32 cellular contexts compared by ENCODE assay signal in the genomic region with DNA sequence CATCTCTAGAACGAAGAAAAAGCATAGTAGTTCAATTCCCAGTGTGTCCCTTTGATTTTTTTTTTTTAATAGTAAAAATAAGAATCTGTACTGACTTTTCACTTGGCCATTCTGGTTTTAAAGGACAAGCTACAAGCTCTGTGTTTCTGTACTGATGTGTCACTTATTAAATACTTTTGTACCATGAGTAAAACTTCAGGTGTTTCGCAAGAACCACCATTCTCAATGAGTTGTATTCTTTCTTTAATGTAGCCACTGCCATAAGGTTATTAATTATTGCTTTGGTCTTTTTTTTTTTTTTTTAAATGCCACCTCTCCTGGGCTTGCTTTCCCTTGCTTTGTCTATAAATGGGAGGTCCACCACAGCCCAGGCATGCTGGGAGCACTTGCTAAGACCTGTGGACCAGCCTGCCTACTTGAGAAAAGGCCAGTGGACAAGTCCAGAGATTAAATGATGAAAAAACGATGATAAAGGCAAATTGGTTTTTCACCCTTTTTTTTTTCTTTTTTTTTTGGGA. TPM values are rescaled to one million over a fixed set of nuclear protein-coding genes. Genes with fewer than 3 reads are reported as not detected.
DNase-seq lines count a peak whose midpoint lies in the region; ATAC-seq, FAIRE-seq and TF ChIP-seq lines count a peak whose summit lies in the region.
"Had no signal": no experiment of that assay in that cellular context is flagged by ENCODE, and none has a peak within 500 bp of the region (broad histone marks: within the 10 kb centered on the region; RNA-seq: fewer than 3 reads in every experiment).

No MANE protein-coding gene starts in this region.

- H3K27ac Mint-ChIP-seq in activated CD4-positive, alpha-beta memory T cell treated with anti-CD3 and anti-CD28 coated beads for 36 hours: no peak overlapping the region
- H3K27ac Mint-ChIP-seq in activated CD4-positive, alpha-beta T cell treated with anti-CD3 and anti-CD28 coated beads for 36 hours: no peak overlapping the region
- H3K27ac Mint-ChIP-seq: activated naive CD8-positive, alpha-beta T cell treated with anti-CD3 and anti-CD28 coated beads for 36 hours; dendritic cell treated with granulocyte-macrophage colony-stimulating factor and Interleukin-4, amounts not matched to agents 40 ng/mL and 50 ng/mL, for 4 days; mesothelial cell of epicardium; stimulated activated naive CD8-positive, alpha-beta T cell treated with anti-CD3 and anti-CD28 coated beads, Interleukin-15, Interleukin-2, amounts not matched to agents 100 ng/mL and 50 ng/mL, for 24 hours; T-helper 1 cell treated with Interleukin-12 subunit alpha and Interleukin-12 subunit beta and Interleukin-4 antibody, amounts not matched to agents 30 μg/mL and 1 μg/mL, for 36 hours had no signal

- ATAC-seq in IMR-90 (ENCODE audit: low read depth): no peak
- ATAC-seq in HG03457 (IDR thresholded peaks at IDR 0.05; ENCODE audit: unreplicated experiment): no peak
- no peak for ATAC-seq in activated CD4-positive, alpha-beta T cell treated with anti-CD3 and anti-CD28 coated beads for 36 hours
- ATAC-seq: left cardiac atrium; naive thymus-derived CD4-positive, alpha-beta T cell had no signal

- H2BK120ac ChIP-seq in IMR-90 (ENCODE audit: low read depth, low read length): no peak overlapping the region

- no peaks in the 10 kb centered on the region for H3K27me3 Mint-ChIP-seq in activated CD4-positive, alpha-beta memory T cell treated with anti-CD3 and anti-CD28 coated beads for 36 hours
- H3K27me3 Mint-ChIP-seq in activated CD4-positive, alpha-beta T cell treated with anti-CD3 and anti-CD28 coated beads for 36 hours: no peaks in the 10 kb centered on the region
- H3K27me3 Mint-ChIP-seq: activated naive CD8-positive, alpha-beta T cell treated with anti-CD3 and anti-CD28 coated beads for 36 hours; dendritic cell treated with granulocyte-macrophage colony-stimulating factor and Interleukin-4, amounts not matched to agents 40 ng/mL and 50 ng/mL, for 4 days; naive thymus-derived CD4-positive, alpha-beta T cell; stimulated activated naive CD8-positive, alpha-beta T cell treated with anti-CD3 and anti-CD28 coated beads, Interleukin-15, Interleukin-2, amounts not matched to agents 100 ng/mL and 50 ng/mL, for 24 hours had no signal

- H3K23ac ChIP-seq in IMR-90 (ENCODE audit: low read depth, low read length): no peak overlapping the region

- dilution Hi-C loops in IMR-90 (cut with HindIII; ENCODE audit: low sequenced_read_pairs, unreplicated experiment): no loop called here

- H3K9me3 ChIP-seq in IMR-90 (ENCODE audit: control insufficient read depth, insufficient read depth, low read length) (no peaks in the 10 kb centered on the region), small intestine (ENCODE audit: control insufficient read depth, low read depth) (no peaks in the 10 kb centered on the region)
- H3K9me3 ChIP-seq: ascending aorta, prostate gland had no signal

- 100% methylated on average over 1 of the region's 3 CpGs; no CpG with 5 or more reads in 1 of the 2 experiments for WGBS in IMR-90 (ENCODE audit: extremely low coverage in 2 of 2, insufficient read length in 1 of 2), 2 experiments
- 67 to 84% (median 81%) methylated on average over 3 of the region's 3 CpGs for WGBS in small intestine, 3 donors

- no peaks in the 10 kb centered on the region for H3K9me3 Mint-ChIP-seq in activated CD4-positive, alpha-beta memory T cell treated with anti-CD3 and anti-CD28 coated beads for 36 hours
- no peaks in the 10 kb centered on the region for H3K9me3 Mint-ChIP-seq in activated CD4-positive, alpha-beta T cell treated with anti-CD3 and anti-CD28 coated beads for 36 hours (ENCODE audit: low read depth)
- H3K9me3 Mint-ChIP-seq: activated naive CD8-positive, alpha-beta T cell treated with anti-CD3 and anti-CD28 coated beads for 36 hours; dendritic cell treated with granulocyte-macrophage colony-stimulating factor and Interleukin-4, amounts not matched to agents 40 ng/mL and 50 ng/mL, for 4 days; mesothelial cell of epicardium; stimulated activated naive CD8-positive, alpha-beta T cell treated with anti-CD3 and anti-CD28 coated beads, Interleukin-15, Interleukin-2, amounts not matched to agents 100 ng/mL and 50 ng/mL, for 24 hours; T-helper 1 cell treated with Interleukin-12 subunit alpha and Interleukin-12 subunit beta and Interleukin-4 antibody, amounts not matched to agents 30 μg/mL and 1 μg/mL, for 36 hours had no signal

- no peak for DNase-seq in IMR-90
- DNase-seq in epithelial cell of esophagus (ENCODE audit: low read depth): peak; percentile 73
- DNase-seq in kidney tubule cell (ENCODE audit: low spot score): peak; percentile 79
- peak; percentile 52 for DNase-seq in small intestine
- DNase-seq in activated CD4-positive, alpha-beta memory T cell treated with anti-CD3 and anti-CD28 coated beads for 36 hours: no peak
- no peak for DNase-seq in activated CD4-positive, alpha-beta T cell treated with anti-CD3 and anti-CD28 coated beads for 36 hours
- DNase-seq: activated CD4-positive, CD25-positive, alpha-beta regulatory T cell treated with anti-CD3 and anti-CD28 coated beads, Interleukin-2, amount 50 U/mL, for 72 hours; activated effector memory CD4-positive, alpha-beta T cell treated with Interleukin-2 at 50 U/mL for 16 hours; activated naive CD8-positive, alpha-beta T cell treated with anti-CD3 and anti-CD28 coated beads for 36 hours; central memory CD4-positive, alpha-beta T cell; COR-L47; DMS79; GF-D8; H7; KG1; left cardiac atrium; MM.1S; NCI-H1417 treated with DMSO at 0.1 percent for 48 hours; NCI-H774 had no signal

- no peak overlapping the region for H3K18ac ChIP-seq in IMR-90 (ENCODE audit: low read depth, low read length)

- no peaks in the 10 kb centered on the region; the same call in 1 of the 2 replicates for H4K20me1 ChIP-seq in IMR-90 (ENCODE audit: insufficient read depth, low read length)
- H4K20me1 ChIP-seq: BLaER1 had no signal

- no peak overlapping the region for H3K9ac ChIP-seq in IMR-90 (ENCODE audit: low read depth, low read length)
- H3K9ac ChIP-seq: BLaER1 had no signal

- H3K4me1 ChIP-seq in IMR-90 (ENCODE audit: control insufficient read depth, insufficient read depth, low read length) (no peaks in the 10 kb centered on the region), small intestine (ENCODE audit: control insufficient read depth in 2 of 2, insufficient read depth in 1 of 2, low read depth in 1 of 2, low read length in 1 of 2) (no peaks in the 10 kb centered on the region)
- H3K4me1 ChIP-seq: ascending aorta, BLaER1, prostate gland had no signal

- no peak overlapping the region for H4K91ac ChIP-seq in IMR-90 (ENCODE audit: insufficient read depth, low read depth, low read length)

- H3K4me1 Mint-ChIP-seq in activated CD4-positive, alpha-beta memory T cell treated with anti-CD3 and anti-CD28 coated beads for 36 hours (ENCODE audit: low read depth): peaks cover 2% of the 10 kb centered on the region
- H3K4me1 Mint-ChIP-seq in activated CD4-positive, alpha-beta T cell treated with anti-CD3 and anti-CD28 coated beads for 36 hours: no peaks in the 10 kb centered on the region
- H3K4me1 Mint-ChIP-seq: activated naive CD8-positive, alpha-beta T cell treated with anti-CD3 and anti-CD28 coated beads for 36 hours; mesothelial cell of epicardium had no signal

- POLR2A ChIA-PET in IMR-90 (lab: Charles Lee; ENCODE audit: unreplicated experiment): no interaction called here
- POLR2A ChIA-PET in activated CD4-positive, alpha-beta memory T cell treated with anti-CD3 and anti-CD28 coated beads for 36 hours (lab: Charles Lee): no interaction called here
- POLR2A ChIA-PET in activated CD4-positive, alpha-beta T cell treated with anti-CD3 and anti-CD28 coated beads for 36 hours (lab: Charles Lee): no interaction called here

- H2BK15ac ChIP-seq in IMR-90 (ENCODE audit: low read depth, low read length): no peak overlapping the region

- H3K36me3 ChIP-seq in IMR-90 (ENCODE audit: control insufficient read depth, insufficient read depth, low read length): peaks cover 42% of the 10 kb centered on the region
- peaks cover 19 to 39% of the 10 kb centered on the region in 2 donors for H3K36me3 ChIP-seq in small intestine (ENCODE audit: control insufficient read depth in 2 of 2, insufficient read depth in 2 of 2, low read length in 2 of 2)

- CTCF ChIA-PET in IMR-90 (lab: Yijun Ruan, JAX): no interaction called here
- CTCF ChIA-PET in activated CD4-positive, alpha-beta memory T cell treated with anti-CD3 and anti-CD28 coated beads for 36 hours (lab: Charles Lee): no interaction called here
- CTCF ChIA-PET in activated CD4-positive, alpha-beta T cell treated with anti-CD3 and anti-CD28 coated beads for 36 hours (lab: Charles Lee): no interaction called here

- H2BK20ac ChIP-seq in IMR-90 (ENCODE audit: low read depth, low read length): no peak overlapping the region

- FAIRE-seq in small intestine (lab: Jason Lieb, UNC): no peak
- FAIRE-seq: GM19239 had no signal

- H3K27me3 ChIP-seq in IMR-90 (ENCODE audit: control insufficient read depth, insufficient read depth, low read length) (no peaks in the 10 kb centered on the region), small intestine (ENCODE audit: control insufficient read depth in 2 of 2, insufficient read depth in 2 of 2, low read length in 2 of 2) (no peaks in the 10 kb centered on the region)
- H3K27me3 ChIP-seq: ascending aorta, BLaER1 had no signal

- H2AFZ ChIP-seq in IMR-90 (replicated peaks; ENCODE audit: low read length, poor library complexity): no peak overlapping the region

- H3K4me2 ChIP-seq in IMR-90 (ENCODE audit: low read depth, low read length): no peak overlapping the region
- H3K4me2 ChIP-seq: BLaER1 had no signal

- H3K4me3 ChIP-seq in IMR-90 (ENCODE audit: insufficient read depth, low read depth, low read length): no peak overlapping the region
- no peak overlapping the region for H3K4me3 ChIP-seq in epithelial cell of esophagus (ENCODE audit: low read length)
- H3K4me3 ChIP-seq in small intestine (ENCODE audit: low read depth in 1 of 2, low read length in 2 of 2): no peak overlapping the region
- H3K4me3 ChIP-seq: ascending aorta, BLaER1, prostate gland, SK-N-MC, skin epidermis had no signal

- H3K4me3 Mint-ChIP-seq in activated CD4-positive, alpha-beta memory T cell treated with anti-CD3 and anti-CD28 coated beads for 36 hours: no peak overlapping the region
- H3K4me3 Mint-ChIP-seq in activated CD4-positive, alpha-beta T cell treated with anti-CD3 and anti-CD28 coated beads for 36 hours: no peak overlapping the region
- H3K4me3 Mint-ChIP-seq: activated naive CD8-positive, alpha-beta T cell treated with anti-CD3 and anti-CD28 coated beads for 36 hours; dendritic cell treated with granulocyte-macrophage colony-stimulating factor and Interleukin-4, amounts not matched to agents 40 ng/mL and 50 ng/mL, for 4 days; mesothelial cell of epicardium; naive thymus-derived CD4-positive, alpha-beta T cell; stimulated activated naive CD8-positive, alpha-beta T cell treated with anti-CD3 and anti-CD28 coated beads, Interleukin-15, Interleukin-2, amounts not matched to agents 100 ng/mL and 50 ng/mL, for 24 hours; T-helper 1 cell treated with Interleukin-12 subunit alpha and Interleukin-12 subunit beta and Interleukin-4 antibody, amounts not matched to agents 30 μg/mL and 1 μg/mL, for 36 hours had no signal

- H2AK9ac ChIP-seq in IMR-90 (replicated peaks; ENCODE audit: low read depth, low read length, poor library complexity): no peak overlapping the region

- no peak overlapping the region for H2AK5ac ChIP-seq in IMR-90 (ENCODE audit: low read depth, low read length)

- H3K79me1 ChIP-seq in IMR-90 (ENCODE audit: low read depth in 1 of 2, low read length in 2 of 2): peaks cover 0 to 3% of the 10 kb centered on the region in 2 experiments; a peak in 1 of 4 replicates

- in situ Hi-C loops in IMR-90 (cut with MboI; ENCODE audit: low sequenced_read_pairs): no loop called here

- no peak for TF ChIP-seq POLR2A in IMR-90 (IDR thresholded peaks at IDR 0.05; ENCODE audit: low read depth, low read length)

- no peak overlapping the region for H4K8ac ChIP-seq in IMR-90 (ENCODE audit: low read depth in 2 of 2, low read length in 2 of 2)

- TF ChIP-seq CTCF in IMR-90 (conservative IDR thresholded peaks at IDR 0.05; ENCODE audit: low read depth, low read length): no peak
- TF ChIP-seq CTCF in epithelial cell of esophagus (IDR thresholded peaks at IDR 0.05; ENCODE audit: insufficient read depth, low read depth, low read length, missing control alignments): no peak

- H3K36me3 Mint-ChIP-seq in activated CD4-positive, alpha-beta memory T cell treated with anti-CD3 and anti-CD28 coated beads for 36 hours: peaks cover 29% of the 10 kb centered on the region
- peaks cover 30% of the 10 kb centered on the region for H3K36me3 Mint-ChIP-seq in activated CD4-positive, alpha-beta T cell treated with anti-CD3 and anti-CD28 coated beads for 36 hours (ENCODE audit: low read depth)

- H3K14ac ChIP-seq in IMR-90 (replicated peaks; ENCODE audit: low read depth, low read length): no peak overlapping the region

- intact Hi-C loops in IMR-90 (cut with micrococcal nuclease): no loop called here
- intact Hi-C loops in activated CD4-positive, alpha-beta memory T cell treated with anti-CD3 and anti-CD28 coated beads for 36 hours (cut with micrococcal nuclease): no loop called here
- intact Hi-C loops in activated CD4-positive, alpha-beta T cell treated with anti-CD3 and anti-CD28 coated beads for 36 hours (cut with DNase I, micrococcal nuclease): no loop called here

- H3K56ac ChIP-seq in IMR-90 (ENCODE audit: extremely low read depth, insufficient read depth, low read length): no peak overlapping the region

- BruUV-seq in IMR-90 (replicated peaks; lab: Mats Ljungman, UMichigan): no TSS peak

- no peak overlapping the region for H3K4ac ChIP-seq in IMR-90 (ENCODE audit: low read depth, low read length)

- no peak overlapping the region for H2BK5ac ChIP-seq in IMR-90 (ENCODE audit: low read depth, low read length, poor library complexity, severe bottlenecking)

- TF ChIP-seq RAD21 in IMR-90 (IDR thresholded peaks at IDR 0.05; ENCODE audit: low read length): no peak

- no peak overlapping the region for H4K5ac ChIP-seq in IMR-90 (ENCODE audit: low read depth, low read length)

- no peaks in the 10 kb centered on the region for H3K9me1 ChIP-seq in IMR-90 (ENCODE audit: insufficient read depth, low read length)

- no peak overlapping the region for H3K27ac ChIP-seq in IMR-90 (ENCODE audit: insufficient read depth, low read length)
- no peak overlapping the region for H3K27ac ChIP-seq in small intestine (ENCODE audit: low read depth in 1 of 2, low read length in 1 of 2)
- H3K27ac ChIP-seq: ascending aorta, BLaER1, prostate gland, SK-N-MC, skin epidermis had no signal

RNA-seq across cellular contexts. Expression of gene ARL2BP, which starts 8.4 kb away (rescaled TPM):
- 73.7 and 77.8 TPM in 2 replicates for total RNA-seq in IMR-90 (2012; rRNA removed)
- polyA plus RNA-seq in IMR-90 (2012; rRNA removed) (46.8 and 46.9 TPM in 2 replicates), small intestine (10 to 100 TPM; 18.8 to 30.3 (median 24.9) TPM)
- 25.7 and 37.1 TPM in 2 replicates for polyA plus RNA-seq in IMR-90 (2012; cell fraction: cytosol; rRNA removed)
- 8.1 and 26.0 TPM in 2 replicates for polyA plus RNA-seq in IMR-90 (2012; cell fraction: nucleus; rRNA removed; ENCODE audit: low replicate concordance)
- total RNA-seq in activated CD4-positive, alpha-beta memory T cell treated with anti-CD3 and anti-CD28 coated beads for 36 hours: 10 to 100 TPM; 16.4 to 16.9 TPM
- 10 to 100 TPM in 1 of 2 experiments, 1 to 10 TPM in 1; 9.9 to 11.1 TPM for total RNA-seq in activated CD4-positive, alpha-beta T cell treated with anti-CD3 and anti-CD28 coated beads for 36 hours

RNA-seq across cellular contexts. Expression of gene PLLP, which starts 31.0 kb away (rescaled TPM):
- total RNA-seq in IMR-90 (2012; rRNA removed): not detected in 2 replicates
- polyA plus RNA-seq in IMR-90 (2012; rRNA removed): 0.05 TPM in 1 of 2 replicates, not detected in the other
- polyA plus RNA-seq in IMR-90 (2012; cell fraction: cytosol; rRNA removed): 0.04 TPM in 1 of 2 replicates, not detected in the other
- not detected in 2 replicates for polyA plus RNA-seq in IMR-90 (2012; cell fraction: nucleus; rRNA removed; ENCODE audit: low replicate concordance)
- 100 to 1,000 TPM in 2 of 3 donors, 10 to 100 TPM in 1; 56.9 to 162 (median 135) TPM for polyA plus RNA-seq in small intestine
- total RNA-seq in activated CD4-positive, alpha-beta memory T cell treated with anti-CD3 and anti-CD28 coated beads for 36 hours: not detected
- under 1 TPM; 0.30 to 0.33 TPM for total RNA-seq in activated CD4-positive, alpha-beta T cell treated with anti-CD3 and anti-CD28 coated beads for 36 hours
- total RNA-seq: fibroblast of lung had no signal

Comparison
In these comparisons a context has a peak if more than half of its experiments do, and no peak if none do; other contexts are left out.
1. DNase-seq: peak in epithelial cell of esophagus (single experiment), kidney tubule cell (single experiment) and small intestine (single experiment); none in IMR-90 (single experiment), activated CD4-positive, alpha-beta memory T cell treated with anti-CD3 and anti-CD28 coated beads for 36 hours (single experiment) and activated CD4-positive, alpha-beta T cell treated with anti-CD3 and anti-CD28 coated beads for 36 hours (single experiment).